8 cellular contexts compared by ENCODE assay signal in genomic region chr10:132727411-132727810, GRCh38. TPM values are rescaled to one million over a fixed set of nuclear protein-coding genes. Genes with fewer than 3 reads are reported as not detected.
"Had no signal": no experiment of that assay in that cellular context is flagged by ENCODE, and none has a peak within 500 bp of the region (broad histone marks: within the 10 kb centered on the region; RNA-seq: fewer than 3 reads in every experiment).

No MANE protein-coding gene starts in this region.

- ATAC-seq: GM23338, HCT116, K562 had no signal

- DNase-seq: H7, IMR-90 had no signal

- H3K27ac Mint-ChIP-seq: GM23338 had no signal

- H3K4me3 Mint-ChIP-seq: GM23338 had no signal

- H3K9me3 ChIP-seq: HAP-1 had no signal

- H3K4me1 ChIP-seq: HAP-1 had no signal

- H3K9me3 Mint-ChIP-seq: GM23338 had no signal

- H3K36me3 ChIP-seq: HAP-1 had no signal

- H3K4me3 ChIP-seq: GM23338, HAP-1, K562 had no signal

RNA-seq across cellular contexts. Expression of gene NKX6-2, which starts 58.5 kb away (rescaled TPM):
- total RNA-seq: H4, HT-29, IMR-90, K562 had no signal
